Comparison of ENCODE assay signal across 17 cellular contexts in the genomic region with DNA sequence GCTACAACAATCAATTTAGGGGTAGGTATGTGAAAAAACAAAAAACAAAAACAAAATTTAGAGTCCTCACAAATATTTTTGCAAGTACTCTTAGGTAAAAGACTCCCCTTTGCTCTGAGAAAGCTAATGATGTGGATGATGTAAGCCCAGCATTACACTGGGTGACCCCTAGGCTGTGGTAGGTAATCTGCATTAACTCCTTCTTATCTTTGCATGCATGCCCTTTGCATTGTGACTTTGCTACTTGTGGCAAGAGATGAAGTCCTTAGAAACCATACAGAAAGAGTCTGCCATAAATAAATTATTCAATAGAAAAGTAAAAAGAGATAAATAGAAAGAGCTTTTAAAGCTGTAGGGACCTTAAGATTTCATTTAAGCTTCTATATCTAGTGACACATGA.
"Had no signal": no experiment of that assay in that cellular context is flagged by ENCODE, and none has a peak within 500 bp of the region (broad histone marks: within the 10 kb centered on the region; RNA-seq: fewer than 3 reads in every experiment).

No MANE protein-coding gene starts in this region.

- DNase-seq: activated CD4-positive, alpha-beta memory T cell treated with anti-CD3 and anti-CD28 coated beads, Interleukin-2, amount 10 ng/mL, durations not matched to agents 7 days and 5 days; activated CD4-positive, alpha-beta T cell treated with anti-CD3 and anti-CD28 coated beads, Interleukin-2, amount 10 ng/mL, durations not matched to agents 24 days and 14 days; activated effector memory CD4-positive, alpha-beta T cell treated with anti-CD3 and anti-CD28 coated beads, Interleukin-2, amount 50 U/mL, for 16 hours; activated naive CD4-positive, alpha-beta T cell treated with anti-CD3 and anti-CD28 coated beads, Interleukin-2, amount 10 ng/mL, durations not matched to agents 7 days and 5 days; activated T-cell treated with anti-CD3 and anti-CD28 coated beads, Interleukin-2, amount 50 U/mL, for 72 hours; cerebellar nuclear complex; heart right ventricle; immature natural killer cell; lower lobe of right lung; naive B cell; occipital lobe; posterior cingulate gyrus; small intestine; stimulated activated CD4-positive, alpha-beta T cell treated with anti-CD3 and anti-CD28 coated beads, Interleukin-2, amount 100 ng/mL, for 24 hours; stomach had no signal

- H3K27me3 Mint-ChIP-seq: naive B cell; stimulated activated memory B cell treated with anti-CD40 and anti-IgM and Interleukin-4, amounts not matched to agents 10 μg/mL and 1 μg/mL and 100 μg/mL, for 72 hours had no signal

- H3K4me3 Mint-ChIP-seq: activated CD4-positive, alpha-beta memory T cell treated with anti-CD3 and anti-CD28 coated beads, Interleukin-2, amount 10 ng/mL, durations not matched to agents 7 days and 5 days; activated CD4-positive, alpha-beta T cell treated with anti-CD3 and anti-CD28 coated beads, Interleukin-2, amount 10 ng/mL, durations not matched to agents 24 days and 14 days; activated naive CD4-positive, alpha-beta T cell treated with anti-CD3 and anti-CD28 coated beads, Interleukin-2, amount 10 ng/mL, durations not matched to agents 7 days and 5 days; activated T-cell treated with anti-CD3 and anti-CD28 coated beads, Interleukin-2, amount 50 U/mL, for 72 hours; immature natural killer cell; naive B cell; neural crest cell; stimulated activated memory B cell treated with anti-CD40 and anti-IgM and Interleukin-4, amounts not matched to agents 10 μg/mL and 1 μg/mL and 100 μg/mL, for 72 hours had no signal

- H3K27ac Mint-ChIP-seq: activated CD4-positive, alpha-beta memory T cell treated with anti-CD3 and anti-CD28 coated beads, Interleukin-2, amount 10 ng/mL, durations not matched to agents 7 days and 5 days; activated CD4-positive, alpha-beta T cell treated with anti-CD3 and anti-CD28 coated beads, Interleukin-2, amount 10 ng/mL, durations not matched to agents 24 days and 14 days; activated naive CD4-positive, alpha-beta T cell treated with anti-CD3 and anti-CD28 coated beads, Interleukin-2, amount 10 ng/mL, durations not matched to agents 7 days and 5 days; activated T-cell treated with anti-CD3 and anti-CD28 coated beads, Interleukin-2, amount 50 U/mL, for 72 hours; immature natural killer cell; naive B cell; stimulated activated memory B cell treated with anti-CD40 and anti-IgM and Interleukin-4, amounts not matched to agents 10 μg/mL and 1 μg/mL and 100 μg/mL, for 72 hours had no signal

- H3K36me3 Mint-ChIP-seq: activated naive CD4-positive, alpha-beta T cell treated with anti-CD3 and anti-CD28 coated beads, Interleukin-2, amount 10 ng/mL, durations not matched to agents 7 days and 5 days; immature natural killer cell; naive B cell; stimulated activated memory B cell treated with anti-CD40 and anti-IgM and Interleukin-4, amounts not matched to agents 10 μg/mL and 1 μg/mL and 100 μg/mL, for 72 hours had no signal

- H3K4me1 Mint-ChIP-seq: activated CD4-positive, alpha-beta memory T cell treated with anti-CD3 and anti-CD28 coated beads, Interleukin-2, amount 10 ng/mL, durations not matched to agents 7 days and 5 days; activated naive CD4-positive, alpha-beta T cell treated with anti-CD3 and anti-CD28 coated beads, Interleukin-2, amount 10 ng/mL, durations not matched to agents 7 days and 5 days; immature natural killer cell; neural crest cell had no signal

- H3K9me3 Mint-ChIP-seq: activated CD4-positive, alpha-beta memory T cell treated with anti-CD3 and anti-CD28 coated beads, Interleukin-2, amount 10 ng/mL, durations not matched to agents 7 days and 5 days; activated CD4-positive, alpha-beta T cell treated with anti-CD3 and anti-CD28 coated beads, Interleukin-2, amount 10 ng/mL, durations not matched to agents 24 days and 14 days; activated naive CD4-positive, alpha-beta T cell treated with anti-CD3 and anti-CD28 coated beads, Interleukin-2, amount 10 ng/mL, durations not matched to agents 7 days and 5 days; activated T-cell treated with anti-CD3 and anti-CD28 coated beads, Interleukin-2, amount 50 U/mL, for 72 hours; immature natural killer cell; naive B cell; neural crest cell; stimulated activated memory B cell treated with anti-CD40 and anti-IgM and Interleukin-4, amounts not matched to agents 10 μg/mL and 1 μg/mL and 100 μg/mL, for 72 hours had no signal
